Comparison of ENCODE assay signal across 22 cellular contexts in the genomic region with DNA sequence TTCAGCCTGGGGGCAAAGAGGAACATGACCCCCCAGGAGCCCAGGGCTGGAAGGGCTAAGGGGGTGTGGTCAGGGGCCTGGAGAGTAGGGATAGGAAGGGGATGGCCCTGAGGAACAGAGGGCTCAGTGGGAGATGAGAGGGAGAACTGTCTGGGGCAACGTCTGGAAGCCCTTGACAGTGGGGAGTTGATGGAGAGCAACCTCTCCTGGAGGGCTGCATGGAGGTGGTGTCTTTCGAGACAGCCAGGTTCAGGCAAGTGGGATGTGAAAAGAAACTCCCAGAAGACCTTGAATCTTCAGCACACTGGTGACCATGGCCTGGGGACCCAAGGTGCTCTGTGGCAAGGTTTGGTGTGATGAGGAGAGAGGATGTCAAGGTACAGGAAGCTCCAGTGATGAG. TPM values are rescaled to one million over a fixed set of nuclear protein-coding genes. Genes with fewer than 3 reads are reported as not detected.
DNase-seq lines count a peak whose midpoint lies in the region; ATAC-seq and TF ChIP-seq lines count a peak whose summit lies in the region.
"Had no signal": no experiment of that assay in that cellular context is flagged by ENCODE, and none has a peak within 500 bp of the region (broad histone marks: within the 10 kb centered on the region; RNA-seq: fewer than 3 reads in every experiment).

No MANE protein-coding gene starts in this region.

- TF ChIP-seq CTCF in CD8-positive, alpha-beta T cell (IDR thresholded peaks at IDR 0.05), result no peak

- peaks cover 100% of the 10 kb centered on the region for H3K4me1 ChIP-seq in CD8-positive, alpha-beta T cell (ENCODE audit: insufficient read depth, low read length)
- H3K4me1 ChIP-seq in naive thymus-derived CD4-positive, alpha-beta T cell (ENCODE audit: control insufficient read depth in 2 of 2, insufficient read depth in 2 of 2, low read length in 2 of 2), result peaks cover 47 to 91% of the 10 kb centered on the region in 2 donors
- H3K4me1 ChIP-seq: ascending aorta, psoas muscle, SJSA1, upper lobe of right lung had no signal

- peak overlapping the region; percentile 36 for H3K4me3 Mint-ChIP-seq in activated CD4-positive, alpha-beta T cell treated with anti-CD3 and anti-CD28 coated beads, Interleukin-2, amount 10 ng/mL, durations not matched to agents 24 days and 14 days
- H3K4me3 Mint-ChIP-seq in CD8-positive, alpha-beta T cell, result peak overlapping the region; percentile 19
- peak overlapping the region; percentile 77 for H3K4me3 Mint-ChIP-seq in activated naive CD8-positive, alpha-beta T cell treated with anti-CD3 and anti-CD28 coated beads, Interleukin-2, amount 10 ng/mL, durations not matched to agents 7 days and 5 days
- peak overlapping the region in 8 of 10 donors; percentile 6 to 76 (median 30) for H3K4me3 Mint-ChIP-seq in naive thymus-derived CD4-positive, alpha-beta T cell
- H3K4me3 Mint-ChIP-seq: B cell had no signal

- peaks cover 3% of the 10 kb centered on the region for H3K36me3 Mint-ChIP-seq in activated CD4-positive, alpha-beta T cell treated with anti-CD3 and anti-CD28 coated beads, Interleukin-2, amount 10 ng/mL, durations not matched to agents 24 days and 14 days (ENCODE audit: low read depth)
- H3K36me3 Mint-ChIP-seq in CD8-positive, alpha-beta T cell, result no peaks in the 10 kb centered on the region
- H3K36me3 Mint-ChIP-seq in activated naive CD8-positive, alpha-beta T cell treated with anti-CD3 and anti-CD28 coated beads, Interleukin-2, amount 10 ng/mL, durations not matched to agents 7 days and 5 days, result peaks cover 7% of the 10 kb centered on the region
- H3K36me3 Mint-ChIP-seq in naive thymus-derived CD4-positive, alpha-beta T cell, result peaks cover 0 to 11% (median 3%) of the 10 kb centered on the region in 5 donors

- H3K27me3 ChIP-seq in CD8-positive, alpha-beta T cell (ENCODE audit: insufficient read depth, low read length), result no peaks in the 10 kb centered on the region
- H3K27me3 ChIP-seq in naive thymus-derived CD4-positive, alpha-beta T cell (ENCODE audit: control insufficient read depth in 2 of 2, insufficient read depth in 2 of 2, low read length in 2 of 2), result no peaks in the 10 kb centered on the region
- H3K27me3 ChIP-seq: ascending aorta, SJSA1, upper lobe of right lung had no signal

- peak overlapping the region; percentile 2 for H3K4me3 ChIP-seq in CD8-positive, alpha-beta T cell (ENCODE audit: low read depth, low read length)
- peak overlapping the region; percentile 23 for H3K4me3 ChIP-seq in naive thymus-derived CD4-positive, alpha-beta T cell (ENCODE audit: low read length)
- H3K4me3 ChIP-seq: ascending aorta, GM12878, lung, psoas muscle, SJSA1, upper lobe of right lung had no signal

- intact Hi-C loops in activated CD4-positive, alpha-beta T cell treated with anti-CD3 and anti-CD28 coated beads, Interleukin-2, amount 10 ng/mL, durations not matched to agents 24 days and 14 days (cut with micrococcal nuclease), result no loop called here
- intact Hi-C loops in CD8-positive, alpha-beta T cell (cut with DNase I, micrococcal nuclease), result loop anchor here in 1 of 2 experiments (2.0 kb wide), 1 partner anchor 39 kb away; no protein-coding TSS in a partner anchor
- intact Hi-C loops in naive thymus-derived CD4-positive, alpha-beta T cell (cut with micrococcal nuclease), result loop anchor here in 1 of 2 donors (5.0 kb wide), 1 partner anchor 38 kb away; no protein-coding TSS in a partner anchor

- no peaks in the 10 kb centered on the region for H3K9me3 Mint-ChIP-seq in activated CD4-positive, alpha-beta T cell treated with anti-CD3 and anti-CD28 coated beads, Interleukin-2, amount 10 ng/mL, durations not matched to agents 24 days and 14 days
- peaks cover 3% of the 10 kb centered on the region for H3K9me3 Mint-ChIP-seq in CD8-positive, alpha-beta T cell
- H3K9me3 Mint-ChIP-seq in activated naive CD8-positive, alpha-beta T cell treated with anti-CD3 and anti-CD28 coated beads, Interleukin-2, amount 10 ng/mL, durations not matched to agents 7 days and 5 days, result no peaks in the 10 kb centered on the region
- peaks cover 0 to 3% (median 0%) of the 10 kb centered on the region in 11 donors for H3K9me3 Mint-ChIP-seq in naive thymus-derived CD4-positive, alpha-beta T cell

- H3K36me3 ChIP-seq in CD8-positive, alpha-beta T cell (ENCODE audit: insufficient read depth, low read length), result no peaks in the 10 kb centered on the region
- no peaks in the 10 kb centered on the region for H3K36me3 ChIP-seq in naive thymus-derived CD4-positive, alpha-beta T cell (ENCODE audit: control insufficient read depth in 2 of 3, insufficient read depth in 3 of 3, low read length in 3 of 3)
- H3K36me3 ChIP-seq: ascending aorta, SJSA1, upper lobe of right lung had no signal

- no peak for DNase-seq in activated CD4-positive, alpha-beta T cell treated with anti-CD3 and anti-CD28 coated beads, Interleukin-2, amount 10 ng/mL, durations not matched to agents 24 days and 14 days
- no peak for DNase-seq in activated CD4-positive, alpha-beta T cell treated with anti-CD3 and anti-CD28 coated beads for 4 hours
- DNase-seq in CD8-positive, alpha-beta T cell, result no peak
- no peak for DNase-seq in activated naive CD8-positive, alpha-beta T cell treated with anti-CD3 and anti-CD28 coated beads, Interleukin-2, amount 10 ng/mL, durations not matched to agents 7 days and 5 days
- DNase-seq in naive thymus-derived CD4-positive, alpha-beta T cell, result no peak
- DNase-seq: activated CD4-positive, alpha-beta T cell treated with anti-CD3 and anti-CD28 coated beads for 48 hours; NCI-H1048; NCI-H1930; NCI-H526 treated with DMSO at 0.1 percent for 48 hours; nucleus accumbens; upper lobe of right lung had no signal

- CTCF ChIA-PET in CD8-positive, alpha-beta T cell (lab: Charles Lee), result interaction anchor here (1.1 to 2.0 kb wide), 6 partner anchors 11 to 137 kb away, joined by 3 to 11 read pairs (median 6); no protein-coding TSS in a partner anchor
- CTCF ChIA-PET in naive thymus-derived CD4-positive, alpha-beta T cell (lab: Charles Lee), result interaction anchor here (0.5 to 1.1 kb wide), 2 partner anchors 13 to 36 kb away, joined by 3 to 4 read pairs; no protein-coding TSS in a partner anchor

- H3K9me3 ChIP-seq in CD8-positive, alpha-beta T cell (ENCODE audit: low read length), result no peaks in the 10 kb centered on the region
- no peaks in the 10 kb centered on the region for H3K9me3 ChIP-seq in naive thymus-derived CD4-positive, alpha-beta T cell (ENCODE audit: control insufficient read depth in 2 of 3, low read length in 3 of 3)
- H3K9me3 ChIP-seq: ascending aorta, psoas muscle, SJSA1, upper lobe of right lung had no signal

- no peak overlapping the region for H3K27ac ChIP-seq in CD8-positive, alpha-beta T cell (ENCODE audit: low read depth, low read length)
- H3K27ac ChIP-seq in naive thymus-derived CD4-positive, alpha-beta T cell (ENCODE audit: low read depth, low read length), result no peak overlapping the region
- H3K27ac ChIP-seq: ascending aorta, psoas muscle, SJSA1, upper lobe of right lung had no signal

- peaks cover 86% of the 10 kb centered on the region for H3K4me1 Mint-ChIP-seq in activated CD4-positive, alpha-beta T cell treated with anti-CD3 and anti-CD28 coated beads, Interleukin-2, amount 10 ng/mL, durations not matched to agents 24 days and 14 days
- peaks cover 97% of the 10 kb centered on the region for H3K4me1 Mint-ChIP-seq in CD8-positive, alpha-beta T cell (ENCODE audit: low read depth)
- peaks cover 93% of the 10 kb centered on the region for H3K4me1 Mint-ChIP-seq in activated naive CD8-positive, alpha-beta T cell treated with anti-CD3 and anti-CD28 coated beads, Interleukin-2, amount 10 ng/mL, durations not matched to agents 7 days and 5 days
- H3K4me1 Mint-ChIP-seq in naive thymus-derived CD4-positive, alpha-beta T cell, result peaks cover 79 to 99% (median 93%) of the 10 kb centered on the region in 7 donors

- POLR2A ChIA-PET in CD8-positive, alpha-beta T cell (lab: Charles Lee), result interaction anchor here (1.2 to 5.5 kb wide), 4 partner anchors 10 to 38 kb away, joined by 7 to 27 read pairs (median 14); no protein-coding TSS in a partner anchor
- POLR2A ChIA-PET in activated naive CD8-positive, alpha-beta T cell treated with anti-CD3 and anti-CD28 coated beads, Interleukin-2, amount 10 ng/mL, durations not matched to agents 7 days and 5 days (lab: Charles Lee), result interaction anchor here (1.2 to 17.6 kb wide), 9 partner anchors 10 to 116 kb away, joined by 3 to 266 read pairs (median 7); no protein-coding TSS in a partner anchor
- POLR2A ChIA-PET in naive thymus-derived CD4-positive, alpha-beta T cell (lab: Charles Lee), result interaction anchor here (0.9 to 3.2 kb wide), 5 partner anchors 10 to 39 kb away, joined by 3 to 16 read pairs (median 4); no protein-coding TSS in a partner anchor

- no peaks in the 10 kb centered on the region for H3K27me3 Mint-ChIP-seq in activated CD4-positive, alpha-beta T cell treated with anti-CD3 and anti-CD28 coated beads, Interleukin-2, amount 10 ng/mL, durations not matched to agents 24 days and 14 days
- H3K27me3 Mint-ChIP-seq in CD8-positive, alpha-beta T cell (ENCODE audit: low read depth), result no peaks in the 10 kb centered on the region
- H3K27me3 Mint-ChIP-seq in activated naive CD8-positive, alpha-beta T cell treated with anti-CD3 and anti-CD28 coated beads, Interleukin-2, amount 10 ng/mL, durations not matched to agents 7 days and 5 days, result no peaks in the 10 kb centered on the region
- peaks cover 0 to 6% (median 0%) of the 10 kb centered on the region in 5 donors for H3K27me3 Mint-ChIP-seq in naive thymus-derived CD4-positive, alpha-beta T cell
- H3K27me3 Mint-ChIP-seq: B cell had no signal

- no peak for ATAC-seq in CD8-positive, alpha-beta T cell
- no peak for ATAC-seq in activated naive CD8-positive, alpha-beta T cell treated with anti-CD3 and anti-CD28 coated beads, Interleukin-2, amount 10 ng/mL, durations not matched to agents 7 days and 5 days (ENCODE audit: low read depth)
- ATAC-seq in naive thymus-derived CD4-positive, alpha-beta T cell, result no peak
- ATAC-seq in GM18868 (IDR thresholded peaks at IDR 0.05; ENCODE audit: unreplicated experiment) (no peak), HG03439 (IDR thresholded peaks at IDR 0.05; ENCODE audit: unreplicated experiment) (no peak), GM21390 (IDR thresholded peaks at IDR 0.05; ENCODE audit: unreplicated experiment) (no peak)
- ATAC-seq: GM12878, psoas muscle, upper lobe of right lung had no signal

- peak overlapping the region; percentile 30 for H3K27ac Mint-ChIP-seq in activated CD4-positive, alpha-beta T cell treated with anti-CD3 and anti-CD28 coated beads, Interleukin-2, amount 10 ng/mL, durations not matched to agents 24 days and 14 days
- peak overlapping the region; percentile 66 for H3K27ac Mint-ChIP-seq in CD8-positive, alpha-beta T cell
- peak overlapping the region; percentile 91 for H3K27ac Mint-ChIP-seq in activated naive CD8-positive, alpha-beta T cell treated with anti-CD3 and anti-CD28 coated beads, Interleukin-2, amount 10 ng/mL, durations not matched to agents 7 days and 5 days
- H3K27ac Mint-ChIP-seq in naive thymus-derived CD4-positive, alpha-beta T cell, result peak overlapping the region in 8 of 9 donors; percentile 52 to 89 (median 80)
- H3K27ac Mint-ChIP-seq: B cell had no signal

RNA-seq across cellular contexts. Expression of gene RUNX3, which starts 54.2 kb away (rescaled TPM):
- 110 and 112 TPM in 2 replicates for total RNA-seq in activated CD4-positive, alpha-beta T cell treated with anti-CD3 and anti-CD28 coated beads, Interleukin-2, amount 10 ng/mL, durations not matched to agents 24 days and 14 days
- total RNA-seq in CD8-positive, alpha-beta T cell, result 100 to 1,000 TPM; 423 to 424 TPM
- 100 to 1,000 TPM; 172 TPM for total RNA-seq in activated naive CD8-positive, alpha-beta T cell treated with anti-CD3 and anti-CD28 coated beads, Interleukin-2, amount 10 ng/mL, durations not matched to agents 7 days and 5 days
- total RNA-seq in naive thymus-derived CD4-positive, alpha-beta T cell, result 100 to 1,000 TPM in 2 of 5 experiments, 10 to 100 TPM in 3; 71.4 to 135 (median 96.9) TPM
- 10 to 100 TPM; 14.2 to 25.8 TPM for polyA plus RNA-seq in naive thymus-derived CD4-positive, alpha-beta T cell
- total RNA-seq: dermis microvascular lymphatic vessel endothelial cell, LHCN-M2 had no signal

Comparison
In these comparisons a context has a peak if more than half of its experiments do, and no peak if none do; other contexts are left out.
1. H3K27ac Mint-ChIP-seq: peak in every context shown above with its lines; median percentile 91 in activated naive CD8-positive, alpha-beta T cell treated with anti-CD3 and anti-CD28 coated beads, Interleukin-2, amount 10 ng/mL, durations not matched to agents 7 days and 5 days; 80 in naive thymus-derived CD4-positive, alpha-beta T cell; 66 in CD8-positive, alpha-beta T cell; 30 in activated CD4-positive, alpha-beta T cell treated with anti-CD3 and anti-CD28 coated beads, Interleukin-2, amount 10 ng/mL, durations not matched to agents 24 days and 14 days.
2. H3K4me3 Mint-ChIP-seq: peak in every context shown above with its lines; median percentile 77 in activated naive CD8-positive, alpha-beta T cell treated with anti-CD3 and anti-CD28 coated beads, Interleukin-2, amount 10 ng/mL, durations not matched to agents 7 days and 5 days; 36 in activated CD4-positive, alpha-beta T cell treated with anti-CD3 and anti-CD28 coated beads, Interleukin-2, amount 10 ng/mL, durations not matched to agents 24 days and 14 days; 30 in naive thymus-derived CD4-positive, alpha-beta T cell; 19 in CD8-positive, alpha-beta T cell.